In the genomic region with DNA sequence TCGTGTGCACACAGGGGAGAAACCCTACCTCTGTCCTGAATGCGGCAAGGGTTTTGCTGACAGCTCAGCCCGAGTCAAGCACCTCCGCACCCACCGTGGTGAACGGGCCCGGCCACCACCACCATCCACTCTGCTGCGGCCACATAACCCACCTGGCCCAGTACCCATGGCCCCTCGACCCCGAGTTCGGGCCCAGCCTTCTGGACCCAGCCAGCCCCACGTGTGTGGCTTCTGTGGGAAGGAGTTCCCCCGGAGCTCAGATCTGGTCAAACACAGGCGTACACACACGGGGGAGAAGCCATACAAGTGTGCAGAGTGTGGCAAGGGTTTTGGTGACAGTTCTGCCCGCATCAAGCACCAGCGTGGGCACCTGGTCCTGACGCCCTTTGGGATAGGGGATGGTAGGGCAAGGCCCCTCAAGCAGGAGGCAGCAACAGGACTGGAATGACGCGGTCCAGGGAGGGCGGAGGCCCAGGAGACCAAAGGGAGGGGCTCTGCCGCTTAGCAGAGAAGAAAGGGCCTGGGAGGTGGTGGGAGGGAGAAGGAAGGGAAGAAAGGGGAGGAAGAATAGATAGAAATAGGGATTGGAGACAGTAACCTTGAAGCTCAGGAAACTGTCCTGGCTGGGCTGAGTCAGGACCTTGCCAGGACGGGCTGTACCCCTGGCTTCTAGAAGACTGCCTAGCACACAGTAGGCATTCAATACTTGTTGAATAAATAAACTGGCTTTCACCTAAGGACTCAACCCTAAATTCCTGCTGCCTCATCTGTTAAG, we compare ENCODE assay signal across 12 cellular contexts. TPM values are rescaled to one million over a fixed set of nuclear protein-coding genes. Genes with fewer than 3 reads are reported as not detected.
DNase-seq lines count a peak whose midpoint lies in the region; ATAC-seq and TF ChIP-seq lines count a peak whose summit lies in the region.
"Had no signal": no experiment of that assay in that cellular context is flagged by ENCODE, and none has a peak within 500 bp of the region (broad histone marks: within the 10 kb centered on the region; RNA-seq: fewer than 3 reads in every experiment).

No MANE protein-coding gene starts in this region.

- peaks cover 51% of the 10 kb centered on the region for H3K4me1 Mint-ChIP-seq in activated CD4-positive, alpha-beta T cell treated with anti-CD3 and anti-CD28 coated beads, Interleukin-2, amount 10 ng/mL, durations not matched to agents 7 days and 5 days
- H3K4me1 Mint-ChIP-seq in activated CD8-positive, alpha-beta T cell treated with anti-CD3 and anti-CD28 coated beads for 36 hours (ENCODE audit: low read depth): peaks cover 46% of the 10 kb centered on the region
- peaks cover 68% of the 10 kb centered on the region for H3K4me1 Mint-ChIP-seq in stimulated activated naive CD8-positive, alpha-beta T cell treated with anti-CD3 and anti-CD28 coated beads, Interleukin-15, amount 100 ng/mL, for 72 hours

- peaks cover 1% of the 10 kb centered on the region for H3K27me3 Mint-ChIP-seq in activated CD4-positive, alpha-beta T cell treated with anti-CD3 and anti-CD28 coated beads, Interleukin-2, amount 10 ng/mL, durations not matched to agents 7 days and 5 days
- H3K27me3 Mint-ChIP-seq in activated CD8-positive, alpha-beta T cell treated with anti-CD3 and anti-CD28 coated beads for 36 hours: no peaks in the 10 kb centered on the region
- peaks cover 7% of the 10 kb centered on the region for H3K27me3 Mint-ChIP-seq in stimulated activated naive CD8-positive, alpha-beta T cell treated with anti-CD3 and anti-CD28 coated beads, Interleukin-15, amount 100 ng/mL, for 72 hours

- in situ Hi-C loops in G401 (cut with HindIII; ENCODE audit: low sequenced_read_pairs): no loop called here

- no peak overlapping the region for H3K4me3 Mint-ChIP-seq in activated CD4-positive, alpha-beta T cell treated with anti-CD3 and anti-CD28 coated beads, Interleukin-2, amount 10 ng/mL, durations not matched to agents 7 days and 5 days
- H3K4me3 Mint-ChIP-seq in activated CD8-positive, alpha-beta T cell treated with anti-CD3 and anti-CD28 coated beads for 36 hours: no peak overlapping the region
- H3K4me3 Mint-ChIP-seq in stimulated activated naive CD8-positive, alpha-beta T cell treated with anti-CD3 and anti-CD28 coated beads, Interleukin-15, amount 100 ng/mL, for 72 hours: peak overlapping the region; percentile 42 to 93

- no peak overlapping the region for H3K4me3 ChIP-seq in foreskin fibroblast (ENCODE audit: low read depth in 1 of 2, low read length in 2 of 2)

- no peaks in the 10 kb centered on the region for H3K9me3 Mint-ChIP-seq in activated CD4-positive, alpha-beta T cell treated with anti-CD3 and anti-CD28 coated beads, Interleukin-2, amount 10 ng/mL, durations not matched to agents 7 days and 5 days
- H3K9me3 Mint-ChIP-seq in activated CD8-positive, alpha-beta T cell treated with anti-CD3 and anti-CD28 coated beads for 36 hours: no peaks in the 10 kb centered on the region
- no peaks in the 10 kb centered on the region for H3K9me3 Mint-ChIP-seq in stimulated activated naive CD8-positive, alpha-beta T cell treated with anti-CD3 and anti-CD28 coated beads, Interleukin-15, amount 100 ng/mL, for 72 hours
- H3K9me3 Mint-ChIP-seq: stimulated activated naive B cell treated with anti-CD40 and anti-IgM and Interleukin-4, amounts not matched to agents 10 μg/mL and 1 μg/mL and 100 μg/mL, for 72 hours had no signal

- DNase-seq in activated CD4-positive, alpha-beta T cell treated with anti-CD3 and anti-CD28 coated beads, Interleukin-2, amount 10 ng/mL, durations not matched to agents 7 days and 5 days: no peak
- no peak for DNase-seq in activated CD4-positive, alpha-beta T cell treated with anti-CD3 and anti-CD28 coated beads, Interleukin-2, amount 50 U/mL, for 48 hours
- no peak for DNase-seq in activated CD8-positive, alpha-beta T cell treated with anti-CD3 and anti-CD28 coated beads for 36 hours
- peak; percentile 77 for DNase-seq in islet precursor cell
- no peak for DNase-seq in stimulated activated naive CD8-positive, alpha-beta T cell treated with anti-CD3 and anti-CD28 coated beads, Interleukin-15, amount 100 ng/mL, for 72 hours
- no peak for DNase-seq in SKM-1 (lab: John Stamatoyannopoulos, UW; ENCODE audit: unreplicated experiment)
- DNase-seq in G401 (ENCODE audit: low spot score): no peak
- no peak for DNase-seq in foreskin fibroblast
- DNase-seq: activated T-cell treated with anti-CD3 and anti-CD28 coated beads, Interleukin-2, amount 50 U/mL, for 1 hour; midbrain; stimulated activated naive B cell treated with anti-CD40 and anti-IgM and Interleukin-4, amounts not matched to agents 10 μg/mL and 1 μg/mL and 100 μg/mL, for 72 hours; T1000 had no signal

- intact Hi-C loops in activated CD8-positive, alpha-beta T cell treated with anti-CD3 and anti-CD28 coated beads for 36 hours (cut with micrococcal nuclease): no loop called here

- POLR2A ChIA-PET in activated CD4-positive, alpha-beta T cell treated with anti-CD3 and anti-CD28 coated beads, Interleukin-2, amount 10 ng/mL, durations not matched to agents 7 days and 5 days (lab: Charles Lee): no interaction called here
- POLR2A ChIA-PET in activated CD8-positive, alpha-beta T cell treated with anti-CD3 and anti-CD28 coated beads for 36 hours (lab: Charles Lee): interaction anchor here (0.7 to 2.4 kb wide), 9 partner anchors 9 to 187 kb away, joined by 3 to 16 read pairs (median 3); a partner anchor contains a TSS

- CTCF ChIA-PET in activated CD4-positive, alpha-beta T cell treated with anti-CD3 and anti-CD28 coated beads, Interleukin-2, amount 10 ng/mL, durations not matched to agents 7 days and 5 days (lab: Charles Lee): interaction anchor here (1.6 to 3.2 kb wide), 4 partner anchors 9 to 28 kb away, joined by 5 to 18 read pairs (median 8); a partner anchor contains a TSS
- CTCF ChIA-PET in activated CD8-positive, alpha-beta T cell treated with anti-CD3 and anti-CD28 coated beads for 36 hours (lab: Charles Lee): interaction anchor here (1.6 to 4.3 kb wide), 2 partner anchors 10 to 28 kb away, joined by 4 to 29 read pairs; a partner anchor contains a TSS

- no peak for ATAC-seq in activated CD8-positive, alpha-beta T cell treated with anti-CD3 and anti-CD28 coated beads for 36 hours
- no peak for ATAC-seq in stimulated activated naive CD8-positive, alpha-beta T cell treated with anti-CD3 and anti-CD28 coated beads, Interleukin-15, amount 100 ng/mL, for 72 hours
- ATAC-seq: stimulated activated naive B cell treated with anti-CD40 and anti-IgM and Interleukin-4, amounts not matched to agents 10 μg/mL and 1 μg/mL and 100 μg/mL, for 72 hours had no signal

- peak overlapping the region; percentile 73 for H3K27ac Mint-ChIP-seq in activated CD4-positive, alpha-beta T cell treated with anti-CD3 and anti-CD28 coated beads, Interleukin-2, amount 10 ng/mL, durations not matched to agents 7 days and 5 days
- peak overlapping the region; percentile 61 for H3K27ac Mint-ChIP-seq in activated CD8-positive, alpha-beta T cell treated with anti-CD3 and anti-CD28 coated beads for 36 hours
- peak overlapping the region in 1 of 2 donors; percentile 93 for H3K27ac Mint-ChIP-seq in stimulated activated naive CD8-positive, alpha-beta T cell treated with anti-CD3 and anti-CD28 coated beads, Interleukin-15, amount 100 ng/mL, for 72 hours

- TF ChIP-seq CTCF in activated CD8-positive, alpha-beta T cell treated with anti-CD3 and anti-CD28 coated beads for 36 hours (IDR thresholded peaks at IDR 0.05): no peak
- TF ChIP-seq CTCF in foreskin fibroblast (IDR thresholded peaks at IDR 0.05; ENCODE audit: low read depth, low read length): no peak

- peaks cover 22% of the 10 kb centered on the region for H3K36me3 Mint-ChIP-seq in activated CD4-positive, alpha-beta T cell treated with anti-CD3 and anti-CD28 coated beads, Interleukin-2, amount 10 ng/mL, durations not matched to agents 7 days and 5 days (ENCODE audit: low read depth)
- peaks cover 28% of the 10 kb centered on the region for H3K36me3 Mint-ChIP-seq in activated CD8-positive, alpha-beta T cell treated with anti-CD3 and anti-CD28 coated beads for 36 hours (ENCODE audit: low read depth)

RNA-seq across cellular contexts. Expression of a gene that starts 3.6 kb away (rescaled TPM):
- 10 to 100 TPM; 13.7 to 13.9 TPM for total RNA-seq in activated CD4-positive, alpha-beta T cell treated with anti-CD3 and anti-CD28 coated beads, Interleukin-2, amount 10 ng/mL, durations not matched to agents 7 days and 5 days
- total RNA-seq in activated CD8-positive, alpha-beta T cell treated with anti-CD3 and anti-CD28 coated beads for 36 hours: 10 to 100 TPM; 10.4 to 10.9 TPM
- total RNA-seq in G401 (2014; rRNA removed; shearing (Covaris generic)): 30.4 and 41.8 TPM in 2 replicates

RNA-seq across cellular contexts. Expression of a gene that starts 8.6 kb away (rescaled TPM):
- total RNA-seq in activated CD4-positive, alpha-beta T cell treated with anti-CD3 and anti-CD28 coated beads, Interleukin-2, amount 10 ng/mL, durations not matched to agents 7 days and 5 days: 1 to 10 TPM; 3.4 to 3.7 TPM
- 1 to 10 TPM; 5.4 to 6.6 TPM for total RNA-seq in activated CD8-positive, alpha-beta T cell treated with anti-CD3 and anti-CD28 coated beads for 36 hours
- 31.6 and 41.2 TPM in 2 replicates for total RNA-seq in G401 (2014; rRNA removed; shearing (Covaris generic))

RNA-seq across cellular contexts. Expression of a gene that starts 16.5 kb away (rescaled TPM):
- 100 to 1,000 TPM; 383 to 413 TPM for total RNA-seq in activated CD4-positive, alpha-beta T cell treated with anti-CD3 and anti-CD28 coated beads, Interleukin-2, amount 10 ng/mL, durations not matched to agents 7 days and 5 days
- 100 to 1,000 TPM; 163 to 169 TPM for total RNA-seq in activated CD8-positive, alpha-beta T cell treated with anti-CD3 and anti-CD28 coated beads for 36 hours
- 0.10 and 0.86 TPM in 2 replicates for total RNA-seq in G401 (2014; rRNA removed; shearing (Covaris generic))

RNA-seq across cellular contexts. Expression of a gene that starts 24.2 kb away (rescaled TPM):
- total RNA-seq in activated CD4-positive, alpha-beta T cell treated with anti-CD3 and anti-CD28 coated beads, Interleukin-2, amount 10 ng/mL, durations not matched to agents 7 days and 5 days: not detected
- 1 to 10 TPM in 1 of 2 experiments, under 1 TPM in 1; 0.87 to 1.2 TPM for total RNA-seq in activated CD8-positive, alpha-beta T cell treated with anti-CD3 and anti-CD28 coated beads for 36 hours
- total RNA-seq in G401 (2014; rRNA removed; shearing (Covaris generic)): 0.58 TPM in 1 of 2 replicates, not detected in the other

RNA-seq across cellular contexts. Expression of a gene that starts 28.6 kb away (rescaled TPM):
- total RNA-seq in activated CD4-positive, alpha-beta T cell treated with anti-CD3 and anti-CD28 coated beads, Interleukin-2, amount 10 ng/mL, durations not matched to agents 7 days and 5 days: 10 to 100 TPM; 63.9 to 69.9 TPM
- total RNA-seq in activated CD8-positive, alpha-beta T cell treated with anti-CD3 and anti-CD28 coated beads for 36 hours: 10 to 100 TPM; 39.7 to 41.3 TPM
- 43.3 and 59.8 TPM in 2 replicates for total RNA-seq in G401 (2014; rRNA removed; shearing (Covaris generic))

Comparison
In these comparisons a context has a peak if more than half of its experiments do, and no peak if none do; other contexts are left out.
1. H3K4me3 Mint-ChIP-seq: peak in stimulated activated naive CD8-positive, alpha-beta T cell treated with anti-CD3 and anti-CD28 coated beads, Interleukin-15, amount 100 ng/mL, for 72 hours (2 of 2); none in activated CD4-positive, alpha-beta T cell treated with anti-CD3 and anti-CD28 coated beads, Interleukin-2, amount 10 ng/mL, durations not matched to agents 7 days and 5 days (single experiment) and activated CD8-positive, alpha-beta T cell treated with anti-CD3 and anti-CD28 coated beads for 36 hours (single experiment).
2. RNA of a gene that starts 16.5 kb away (total RNA-seq): 383 to 413 TPM in activated CD4-positive, alpha-beta T cell treated with anti-CD3 and anti-CD28 coated beads, Interleukin-2, amount 10 ng/mL, durations not matched to agents 7 days and 5 days and 163 to 169 TPM in activated CD8-positive, alpha-beta T cell treated with anti-CD3 and anti-CD28 coated beads for 36 hours; 0.10 to 0.86 TPM in G401; every median in the first group is over 10 times any median in the second.